22 cellular contexts compared by ENCODE assay signal in the genomic region with DNA sequence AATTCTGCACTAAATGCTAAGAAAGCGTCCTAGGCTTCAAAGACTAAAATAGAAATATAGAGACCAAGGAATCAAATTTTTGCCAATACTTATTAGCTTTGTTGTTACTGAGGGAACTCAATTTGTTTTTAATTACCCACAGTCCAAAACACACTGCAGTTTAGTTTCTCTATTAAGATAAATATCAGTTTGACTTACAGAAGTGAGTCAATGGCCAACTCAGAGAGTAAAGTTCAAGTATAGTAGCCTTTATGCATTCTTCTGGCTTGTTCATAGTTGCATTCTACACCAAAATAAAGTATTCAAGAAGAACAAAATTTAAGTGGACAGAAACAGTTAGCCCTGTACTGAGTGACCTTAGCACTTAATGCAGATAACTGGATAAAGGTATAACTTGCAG. TPM values are rescaled to one million over a fixed set of nuclear protein-coding genes. Genes with fewer than 3 reads are reported as not detected.
DNase-seq lines count a peak whose midpoint lies in the region; ATAC-seq, FAIRE-seq and TF ChIP-seq lines count a peak whose summit lies in the region.
"Had no signal": no experiment of that assay in that cellular context is flagged by ENCODE, and none has a peak within 500 bp of the region (broad histone marks: within the 10 kb centered on the region; RNA-seq: fewer than 3 reads in every experiment).

No MANE protein-coding gene starts in this region.

- no peaks in the 10 kb centered on the region for H3K36me3 ChIP-seq in kidney (ENCODE audit: control insufficient read depth in 1 of 2, insufficient read depth in 2 of 2, low read length in 2 of 2)
- H3K36me3 ChIP-seq: adrenal gland, esophagus muscularis mucosa, lower lobe of right lung, SJSA1 had no signal

- WGBS in A549 (ENCODE audit: missing lambda C conversion rate) = 78% methylated on average over 1 of the region's 1 CpG

- POLR2A ChIA-PET in A549 (lab: Yijun Ruan, JAX) = no interaction called here

- peaks cover 6% of the 10 kb centered on the region; the same call in 1 of the 3 replicates for H3K9me3 ChIP-seq in A549
- no peaks in the 10 kb centered on the region for H3K9me3 ChIP-seq in kidney (ENCODE audit: control insufficient read depth in 1 of 2, low read length in 2 of 2)
- H3K9me3 ChIP-seq: adrenal gland, esophagus muscularis mucosa, SJSA1 had no signal

- TF ChIP-seq EP300 in A549 (IDR thresholded peaks at IDR 0.05) = no peak

- CTCF ChIA-PET in A549 (lab: Yijun Ruan, JAX) = interaction anchor here (3.5 kb wide), 1 partner anchor 9 kb away, joined by 16 read pairs; the partner anchor contains the start of gene RNF141

- in situ Hi-C loops in astrocyte of the spinal cord (cut with HindIII; ENCODE audit: low sequenced_read_pairs) = no loop called here

- H3K27ac ChIP-seq in A549 = no peak overlapping the region
- no peak overlapping the region for H3K27ac ChIP-seq in kidney (ENCODE audit: low read depth in 2 of 2, low read length in 2 of 2)
- H3K27ac ChIP-seq: esophagus muscularis mucosa, lower lobe of right lung, SJSA1 had no signal

- no peak for TF ChIP-seq CTCF in A549 (IDR thresholded peaks at IDR 0.05)
- no peak for TF ChIP-seq CTCF in astrocyte of the spinal cord (IDR thresholded peaks at IDR 0.05; ENCODE audit: low read depth, low read length)
- no peak for TF ChIP-seq CTCF in foreskin fibroblast (IDR thresholded peaks at IDR 0.05; ENCODE audit: low read depth, low read length)
- TF ChIP-seq CTCF in kidney (IDR thresholded peaks at IDR 0.05; ENCODE audit: borderline replicate concordance, extremely low read depth, insufficient read depth) = no peak

- no peak overlapping the region for H3K4me3 ChIP-seq in A549
- no peak overlapping the region for H3K4me3 ChIP-seq in astrocyte of the spinal cord (ENCODE audit: low read depth, low read length)
- no peak overlapping the region for H3K4me3 ChIP-seq in foreskin fibroblast (ENCODE audit: low read depth in 1 of 2, low read length in 2 of 2)
- H3K4me3 ChIP-seq in kidney (ENCODE audit: low read length in 2 of 2) = no peak overlapping the region
- H3K4me3 ChIP-seq: adrenal gland, esophagus muscularis mucosa, lower lobe of right lung, SJSA1 had no signal

- FAIRE-seq in A549 (lab: Jason Lieb, UNC) (no peak), kidney (lab: Jason Lieb, UNC) (no peak)

- peaks cover 15% of the 10 kb centered on the region for H3K4me1 ChIP-seq in A549
- H3K4me1 ChIP-seq in kidney (ENCODE audit: control insufficient read depth in 1 of 2, insufficient read depth in 1 of 2, low read depth in 1 of 2, low read length in 2 of 2) = no peaks in the 10 kb centered on the region
- H3K4me1 ChIP-seq: esophagus muscularis mucosa, lower lobe of right lung had no signal

- H3K4me2 ChIP-seq in A549 = peak overlapping the region; percentile 55

- DNase-seq in A549 (ENCODE audit: low read depth in 1 of 2, low spot score in 1 of 2) = peak in 1 of 2 experiments; percentile 13
- peak; percentile 58 for DNase-seq in HS-5 (ENCODE audit: low read depth)
- peak; percentile 65 for DNase-seq in astrocyte of the spinal cord (ENCODE audit: low read depth, low spot score)
- DNase-seq in foreskin fibroblast = peak; percentile 57 to 82
- no peak for DNase-seq in kidney
- no peak for DNase-seq in OCI-M1 (lab: John Stamatoyannopoulos, UW)
- DNase-seq in cardiac septum (ENCODE audit: low spot score) = no peak
- DNase-seq: ACHN; activated CD4-positive, alpha-beta memory T cell treated with anti-CD3 and anti-CD28 coated beads for 36 hours; activated T-cell treated with anti-CD3 and anti-CD28 coated beads, Interleukin-2, amount 50 U/mL, for 72 hours; adrenal gland; Calu3; cortex of kidney; GOT3; lower lobe of right lung; NCI-H1092; NCI-H2171 treated with DMSO at 0.1 percent for 48 hours; stimulated activated CD4-positive, alpha-beta T cell treated with anti-CD3 and anti-CD28 coated beads, Interleukin-1b, Interleukin-23, amount 100 ng/mL, for 48 hours had no signal

- TF ChIP-seq POLR2A in A549 (IDR thresholded peaks at IDR 0.05; ENCODE audit: low read length) = no peak

- TF ChIP-seq RAD21 in A549 (conservative IDR thresholded peaks at IDR 0.05 in 1 of 2, IDR thresholded peaks at IDR 0.05 in 1 of 2) = no peak

- no peak overlapping the region for H3K9ac ChIP-seq in kidney (ENCODE audit: low read length in 2 of 2)

- intact Hi-C loops in kidney (cut with DNase I) = no loop called here
- intact Hi-C loops in cardiac septum (cut with DNase I) = no loop called here

- ATAC-seq in A549 (peak; percentile 54 to 72; a peak in 5 of 6 replicates), HG03469 (IDR thresholded peaks at IDR 0.05; ENCODE audit: unreplicated experiment) (no peak)
- ATAC-seq: activated T-cell treated with anti-CD3 and anti-CD28 coated beads, Interleukin-2, amount 50 U/mL, for 72 hours; lower lobe of right lung; natural killer cell treated with Interleukin-12 subunit alpha and Interleukin-12 subunit beta and Interleukin-15 and Interleukin-18, amount 100 ng/mL, for 72 hours had no signal

TF ChIP-seq in A549, 52 proteins besides CTCF, POLR2A, EP300 and RAD21:
- TF ChIP-seq FOSL2 (IDR thresholded peaks at IDR 0.05) (peak; percentile 63), FOSL2 (CRISPR knock-in tag; IDR thresholded peaks at IDR 0.05) (peak; percentile 72), JUNB (IDR thresholded peaks at IDR 0.05) (peak; percentile 54), PHF8 (IDR thresholded peaks at IDR 0.05; ENCODE audit: borderline replicate concordance, low read depth) (no peak), FOXS1 (CRISPR knock-in tag; IDR thresholded peaks at IDR 0.05) (no peak), SMC3 (IDR thresholded peaks at IDR 0.05) (no peak), GATA3 (IDR thresholded peaks at IDR 0.05; ENCODE audit: borderline replicate concordance) (peak; percentile 52; the same call in 1 of the 2 replicates), BCL3 (IDR thresholded peaks at IDR 0.05) (no peak)
- TF ChIP-seq, protein P1, sequence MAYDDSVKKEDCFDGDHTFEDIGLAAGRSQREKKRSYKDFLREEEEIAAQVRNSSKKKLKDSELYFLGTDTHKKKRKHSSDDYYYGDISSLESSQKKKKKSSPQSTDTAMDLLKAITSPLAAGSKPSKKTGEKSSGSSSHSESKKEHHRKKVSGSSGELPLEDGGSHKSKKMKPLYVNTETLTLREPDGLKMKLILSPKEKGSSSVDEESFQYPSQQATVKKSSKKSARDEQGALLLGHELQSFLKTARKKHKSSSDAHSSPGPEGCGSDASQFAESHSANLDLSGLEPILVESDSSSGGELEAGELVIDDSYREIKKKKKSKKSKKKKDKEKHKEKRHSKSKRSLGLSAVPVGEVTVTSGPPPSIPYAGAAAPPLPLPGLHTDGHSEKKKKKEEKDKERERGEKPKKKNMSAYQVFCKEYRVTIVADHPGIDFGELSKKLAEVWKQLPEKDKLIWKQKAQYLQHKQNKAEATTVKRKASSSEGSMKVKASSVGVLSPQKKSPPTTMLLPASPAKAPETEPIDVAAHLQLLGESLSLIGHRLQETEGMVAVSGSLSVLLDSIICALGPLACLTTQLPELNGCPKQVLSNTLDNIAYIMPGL (CRISPR knock-in tag; IDR thresholded peaks at IDR 0.05; ENCODE audit: borderline replicate concordance) = no peak

RNA-seq across cellular contexts. Expression of gene RNF141, which starts 9.5 kb away (rescaled TPM):
- polyA plus RNA-seq in A549 (2011; rRNA removed) (21.6 and 33.3 TPM in 2 replicates), A549 (2017; fragmentation: RNase III; extraction: RNeasy Plus Mini Kit Qiagen cat#74134 plus additional on column Dnase treatment) (15.6 to 18.6 TPM (median 16.8 TPM) in 3 replicates), kidney (ENCODE audit: insufficient read depth, low read depth, low replicate concordance) (20.5 TPM)
- 5.6 TPM in 2 replicates for polyA plus RNA-seq in A549 (2012; cell fraction: cytosol; rRNA removed)
- 1.1 and 2.0 TPM in 2 replicates for polyA plus RNA-seq in A549 (2012; cell fraction: nucleus; rRNA removed)
- polyA minus RNA-seq in A549 (2011; rRNA and poly(A)+ RNA removed) = 9.0 and 12.6 TPM in 2 replicates
- total RNA-seq in kidney (35.8 TPM), cardiac septum (36.8 TPM)

RNA-seq across cellular contexts. Expression of gene LYVE1, which starts 18.0 kb away (rescaled TPM):
- not detected in 2 replicates for polyA plus RNA-seq in A549 (2011; rRNA removed)
- polyA plus RNA-seq in A549 (2012; cell fraction: cytosol; rRNA removed) = not detected in 2 replicates
- polyA plus RNA-seq in A549 (2012; cell fraction: nucleus; rRNA removed) = not detected in 2 replicates
- polyA plus RNA-seq in A549 (2017; fragmentation: RNase III; extraction: RNeasy Plus Mini Kit Qiagen cat#74134 plus additional on column Dnase treatment) = 0.04 TPM in 1 of 3 replicates, not detected in the others
- not detected in 2 replicates for polyA minus RNA-seq in A549 (2011; rRNA and poly(A)+ RNA removed)
- 101 TPM for total RNA-seq in kidney
- 10.0 TPM for polyA plus RNA-seq in kidney (ENCODE audit: insufficient read depth, low read depth, low replicate concordance)
- 15.2 TPM for total RNA-seq in cardiac septum
- total RNA-seq: activated CD4-positive, alpha-beta memory T cell treated with anti-CD3 and anti-CD28 coated beads for 36 hours; activated T-cell treated with anti-CD3 and anti-CD28 coated beads, Interleukin-2, amount 50 U/mL, for 72 hours; Calu3; natural killer cell treated with Interleukin-12 subunit alpha and Interleukin-12 subunit beta and Interleukin-15 and Interleukin-18, amount 100 ng/mL, for 72 hours; SJSA1 had no signal

Comparison
In these comparisons a context has a peak if more than half of its experiments do, and no peak if none do; other contexts are left out.
1. DNase-seq: peak in HS-5 (single experiment), astrocyte of the spinal cord (single experiment) and foreskin fibroblast (2 of 2); none in kidney (single experiment), OCI-M1 (single experiment) and cardiac septum (single experiment).